Comparison of ENCODE assay signal across 1 cellular context in the genomic region with DNA sequence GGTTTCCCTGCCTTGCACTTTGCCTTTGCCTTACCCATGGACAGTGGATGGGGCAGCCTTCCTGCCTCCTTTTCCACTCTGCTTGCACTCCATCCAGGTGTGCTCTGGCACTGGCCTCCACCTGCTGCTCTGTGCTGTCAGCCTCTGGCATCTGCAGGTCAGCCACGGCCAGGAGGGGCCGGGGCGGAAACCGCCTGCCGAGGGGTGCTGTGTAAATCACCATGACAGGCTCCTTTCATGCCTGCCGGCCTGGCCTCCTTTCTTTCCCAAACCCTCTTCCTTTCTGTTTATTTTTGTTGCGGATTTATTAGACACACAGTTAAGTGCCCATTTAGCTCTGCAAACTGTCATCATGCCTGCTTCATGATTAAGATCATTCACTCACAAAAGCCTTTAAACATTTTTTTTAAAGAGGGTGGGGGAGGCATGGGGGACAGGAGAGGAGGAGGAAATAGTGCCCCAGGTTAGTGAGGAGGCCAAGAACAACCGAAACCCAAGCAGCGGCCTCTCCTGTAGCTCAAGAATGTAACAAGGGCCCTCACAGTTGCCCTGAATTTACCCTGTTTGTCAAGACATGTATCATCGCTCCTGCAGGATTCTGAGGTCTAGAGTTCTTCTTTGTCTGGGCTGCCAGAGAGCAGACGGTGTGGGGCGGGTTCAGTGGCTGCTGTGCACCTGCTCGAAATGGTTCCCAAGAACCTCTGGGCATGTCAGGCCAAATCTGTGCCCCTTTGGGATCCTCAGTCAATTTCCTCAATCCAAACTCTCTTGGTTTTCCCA.
TF ChIP-seq lines count a peak whose summit lies in the region.

No MANE protein-coding gene starts in this region.

TF ChIP-seq in HEK293, 187 proteins besides CTCF, POLR2A, EP300 and RAD21 (continued from another document and continues in another):
- TF ChIP-seq, protein P1, sequence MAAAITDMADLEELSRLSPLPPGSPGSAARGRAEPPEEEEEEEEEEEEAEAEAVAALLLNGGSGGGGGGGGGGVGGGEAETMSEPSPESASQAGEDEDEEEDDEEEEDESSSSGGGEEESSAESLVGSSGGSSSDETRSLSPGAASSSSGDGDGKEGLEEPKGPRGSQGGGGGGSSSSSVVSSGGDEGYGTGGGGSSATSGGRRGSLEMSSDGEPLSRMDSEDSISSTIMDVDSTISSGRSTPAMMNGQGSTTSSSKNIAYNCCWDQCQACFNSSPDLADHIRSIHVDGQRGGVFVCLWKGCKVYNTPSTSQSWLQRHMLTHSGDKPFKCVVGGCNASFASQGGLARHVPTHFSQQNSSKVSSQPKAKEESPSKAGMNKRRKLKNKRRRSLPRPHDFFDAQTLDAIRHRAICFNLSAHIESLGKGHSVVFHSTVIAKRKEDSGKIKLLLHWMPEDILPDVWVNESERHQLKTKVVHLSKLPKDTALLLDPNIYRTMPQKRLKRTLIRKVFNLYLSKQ (tag by site-specific recombination; IDR thresholded peaks at IDR 0.05; ENCODE audit: borderline replicate concordance) = no peak
- TF ChIP-seq ZNF391 (tag by site-specific recombination; IDR thresholded peaks at IDR 0.05; ENCODE audit: borderline replicate concordance, low read depth) (0 out of 2 replicates have a peak, but pooled peaks have one; percentile 27), ZNF114 (tag by site-specific recombination; IDR thresholded peaks at IDR 0.05) (no peak), ATF2 (tag by site-specific recombination; IDR thresholded peaks at IDR 0.05; ENCODE audit: low read depth) (no peak), HIC1 (tag by site-specific recombination; IDR thresholded peaks at IDR 0.05) (no peak), ZNF335 (tag by site-specific recombination; conservative IDR thresholded peaks at IDR 0.05) (peak; percentile 70), KLF7 (tag by site-specific recombination; IDR thresholded peaks at IDR 0.05; ENCODE audit: borderline replicate concordance) (peak; percentile 52; the same call in 1 of the 2 replicates), SCRT2 (tag by site-specific recombination; IDR thresholded peaks at IDR 0.05) (peak; percentile 72; the same call in 1 of the 2 replicates), ZNF266 (tag by site-specific recombination; IDR thresholded peaks at IDR 0.05; ENCODE audit: low read depth) (no peak), ZNF837 (tag by site-specific recombination; IDR thresholded peaks at IDR 0.05) (no peak), ZNF174 (tag by site-specific recombination; IDR thresholded peaks at IDR 0.05) (no peak), ZNF626 (tag by site-specific recombination; IDR thresholded peaks at IDR 0.05) (no peak), KLF8 (tag by site-specific recombination; IDR thresholded peaks at IDR 0.05) (no peak), FEZF1 (tag by site-specific recombination; IDR thresholded peaks at IDR 0.05) (peak; percentile 95), WT1 (tag by site-specific recombination; IDR thresholded peaks at IDR 0.05) (peak; percentile 95), TRIM28 (IDR thresholded peaks at IDR 0.05; ENCODE audit: borderline replicate concordance, low read length) (0 out of 2 replicates have a peak, but pooled peaks have one; percentile 32), ZNF707 (tag by site-specific recombination; IDR thresholded peaks at IDR 0.05) (no peak), ZNF654 (tag by site-specific recombination; IDR thresholded peaks at IDR 0.05; ENCODE audit: low read depth) (no peak), ZSCAN23 (tag by site-specific recombination; IDR thresholded peaks at IDR 0.05) (no peak), ZNF292 (tag by site-specific recombination; IDR thresholded peaks at IDR 0.05; ENCODE audit: borderline replicate concordance, low read depth) (no peak), ZNF610 (tag by site-specific recombination; IDR thresholded peaks at IDR 0.05; ENCODE audit: borderline replicate concordance) (no peak; the same call in 1 of the 2 replicates), ZNF660 (tag by site-specific recombination; IDR thresholded peaks at IDR 0.05) (no peak), ZNF175 (tag by site-specific recombination; IDR thresholded peaks at IDR 0.05) (no peak), SP2 (tag by site-specific recombination; IDR thresholded peaks at IDR 0.05) (no peak), ZBTB8A (tag by site-specific recombination; IDR thresholded peaks at IDR 0.05) (peak; percentile 39; the same call in 1 of the 2 replicates), ZIC2 (tag by site-specific recombination; IDR thresholded peaks at IDR 0.05) (peak; percentile 64), ZNF324 (tag by site-specific recombination; IDR thresholded peaks at IDR 0.05) (peak; percentile 64), HOXC10 (CRISPR knock-in tag; IDR thresholded peaks at IDR 0.05) (no peak), KLF9 (tag by site-specific recombination; IDR thresholded peaks at IDR 0.05; ENCODE audit: low read depth) (no peak; the same call in 1 of the 2 replicates), KLF16 (tag by site-specific recombination; IDR thresholded peaks at IDR 0.05) (no peak; the same call in 1 of the 2 replicates), ZNF16 (tag by site-specific recombination; IDR thresholded peaks at IDR 0.05; ENCODE audit: low read depth) (no peak), ZNF768 (tag by site-specific recombination; IDR thresholded peaks at IDR 0.05) (no peak), TCF7L2 (IDR thresholded peaks at IDR 0.05; ENCODE audit: borderline replicate concordance, low read depth, low read length) (peak; percentile 100), SETDB1 (IDR thresholded peaks at IDR 0.05; ENCODE audit: insufficient read length, low read length) (no peak), OVOL3 (tag by site-specific recombination; IDR thresholded peaks at IDR 0.05) (peak; percentile 38), ZNF747 (tag by site-specific recombination; IDR thresholded peaks at IDR 0.05) (no peak), ZNF596 (tag by site-specific recombination; IDR thresholded peaks at IDR 0.05) (no peak), ZXDB (tag by site-specific recombination; IDR thresholded peaks at IDR 0.05) (peak; percentile 79), ZNF274 (IDR thresholded peaks at IDR 0.05; ENCODE audit: low read length) (no peak), ZNF274 (tag by site-specific recombination; IDR thresholded peaks at IDR 0.05; ENCODE audit: borderline replicate concordance) (no peak), ZSCAN16 (tag by site-specific recombination; IDR thresholded peaks at IDR 0.05) (no peak), ZNF658 (tag by site-specific recombination; IDR thresholded peaks at IDR 0.05) (no peak)
- TF ChIP-seq, protein P2, sequence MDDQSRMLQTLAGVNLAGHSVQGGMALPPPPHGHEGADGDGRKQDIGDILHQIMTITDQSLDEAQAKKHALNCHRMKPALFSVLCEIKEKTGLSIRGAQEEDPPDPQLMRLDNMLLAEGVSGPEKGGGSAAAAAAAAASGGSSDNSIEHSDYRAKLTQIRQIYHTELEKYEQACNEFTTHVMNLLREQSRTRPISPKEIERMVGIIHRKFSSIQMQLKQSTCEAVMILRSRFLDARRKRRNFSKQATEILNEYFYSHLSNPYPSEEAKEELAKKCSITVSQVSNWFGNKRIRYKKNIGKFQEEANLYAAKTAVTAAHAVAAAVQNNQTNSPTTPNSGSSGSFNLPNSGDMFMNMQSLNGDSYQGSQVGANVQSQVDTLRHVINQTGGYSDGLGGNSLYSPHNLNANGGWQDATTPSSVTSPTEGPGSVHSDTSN (CRISPR knock-in tag; IDR thresholded peaks at IDR 0.05) = no peak
- TF ChIP-seq, protein P3, sequence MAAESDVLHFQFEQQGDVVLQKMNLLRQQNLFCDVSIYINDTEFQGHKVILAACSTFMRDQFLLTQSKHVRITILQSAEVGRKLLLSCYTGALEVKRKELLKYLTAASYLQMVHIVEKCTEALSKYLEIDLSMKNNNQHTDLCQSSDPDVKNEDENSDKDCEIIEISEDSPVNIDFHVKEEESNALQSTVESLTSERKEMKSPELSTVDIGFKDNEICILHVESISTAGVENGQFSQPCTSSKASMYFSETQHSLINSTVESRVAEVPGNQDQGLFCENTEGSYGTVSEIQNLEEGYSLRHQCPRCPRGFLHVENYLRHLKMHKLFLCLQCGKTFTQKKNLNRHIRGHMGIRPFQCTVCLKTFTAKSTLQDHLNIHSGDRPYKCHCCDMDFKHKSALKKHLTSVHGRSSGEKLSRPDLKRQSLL (tag by site-specific recombination; IDR thresholded peaks at IDR 0.05) = no peak
- TF ChIP-seq, protein P4, sequence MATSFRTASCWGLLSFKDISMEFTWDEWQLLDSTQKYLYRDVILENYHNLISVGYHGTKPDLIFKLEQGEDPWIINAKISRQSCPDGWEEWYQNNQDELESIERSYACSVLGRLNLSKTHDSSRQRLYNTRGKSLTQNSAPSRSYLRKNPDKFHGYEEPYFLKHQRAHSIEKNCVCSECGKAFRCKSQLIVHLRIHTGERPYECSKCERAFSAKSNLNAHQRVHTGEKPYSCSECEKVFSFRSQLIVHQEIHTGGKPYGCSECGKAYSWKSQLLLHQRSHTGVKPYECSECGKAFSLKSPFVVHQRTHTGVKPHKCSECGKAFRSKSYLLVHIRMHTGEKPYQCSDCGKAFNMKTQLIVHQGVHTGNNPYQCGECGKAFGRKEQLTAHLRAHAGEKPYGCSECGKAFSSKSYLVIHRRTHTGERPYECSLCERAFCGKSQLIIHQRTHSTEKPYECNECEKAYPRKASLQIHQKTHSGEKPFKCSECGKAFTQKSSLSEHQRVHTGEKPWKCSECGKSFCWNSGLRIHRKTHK (tag by site-specific recombination; IDR thresholded peaks at IDR 0.05) = no peak
- TF ChIP-seq, protein P5, sequence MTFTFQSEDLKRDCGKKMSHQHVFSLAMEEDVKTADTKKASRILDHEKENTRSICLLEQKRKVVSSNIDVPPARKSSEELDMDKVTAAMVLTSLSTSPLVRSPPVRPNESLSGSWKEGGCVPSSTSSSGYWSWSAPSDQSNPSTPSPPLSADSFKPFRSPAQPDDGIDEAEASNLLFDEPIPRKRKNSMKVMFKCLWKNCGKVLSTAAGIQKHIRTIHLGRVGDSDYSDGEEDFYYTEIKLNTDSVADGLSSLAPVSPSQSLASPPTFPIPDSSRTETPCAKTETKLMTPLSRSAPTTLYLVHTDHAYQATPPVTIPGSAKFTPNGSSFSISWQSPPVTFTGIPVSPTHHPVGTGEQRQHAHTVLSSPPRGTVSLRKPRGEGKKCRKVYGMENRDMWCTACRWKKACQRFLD (tag by site-specific recombination; IDR thresholded peaks at IDR 0.05) = no peak
- TF ChIP-seq, protein P6, sequence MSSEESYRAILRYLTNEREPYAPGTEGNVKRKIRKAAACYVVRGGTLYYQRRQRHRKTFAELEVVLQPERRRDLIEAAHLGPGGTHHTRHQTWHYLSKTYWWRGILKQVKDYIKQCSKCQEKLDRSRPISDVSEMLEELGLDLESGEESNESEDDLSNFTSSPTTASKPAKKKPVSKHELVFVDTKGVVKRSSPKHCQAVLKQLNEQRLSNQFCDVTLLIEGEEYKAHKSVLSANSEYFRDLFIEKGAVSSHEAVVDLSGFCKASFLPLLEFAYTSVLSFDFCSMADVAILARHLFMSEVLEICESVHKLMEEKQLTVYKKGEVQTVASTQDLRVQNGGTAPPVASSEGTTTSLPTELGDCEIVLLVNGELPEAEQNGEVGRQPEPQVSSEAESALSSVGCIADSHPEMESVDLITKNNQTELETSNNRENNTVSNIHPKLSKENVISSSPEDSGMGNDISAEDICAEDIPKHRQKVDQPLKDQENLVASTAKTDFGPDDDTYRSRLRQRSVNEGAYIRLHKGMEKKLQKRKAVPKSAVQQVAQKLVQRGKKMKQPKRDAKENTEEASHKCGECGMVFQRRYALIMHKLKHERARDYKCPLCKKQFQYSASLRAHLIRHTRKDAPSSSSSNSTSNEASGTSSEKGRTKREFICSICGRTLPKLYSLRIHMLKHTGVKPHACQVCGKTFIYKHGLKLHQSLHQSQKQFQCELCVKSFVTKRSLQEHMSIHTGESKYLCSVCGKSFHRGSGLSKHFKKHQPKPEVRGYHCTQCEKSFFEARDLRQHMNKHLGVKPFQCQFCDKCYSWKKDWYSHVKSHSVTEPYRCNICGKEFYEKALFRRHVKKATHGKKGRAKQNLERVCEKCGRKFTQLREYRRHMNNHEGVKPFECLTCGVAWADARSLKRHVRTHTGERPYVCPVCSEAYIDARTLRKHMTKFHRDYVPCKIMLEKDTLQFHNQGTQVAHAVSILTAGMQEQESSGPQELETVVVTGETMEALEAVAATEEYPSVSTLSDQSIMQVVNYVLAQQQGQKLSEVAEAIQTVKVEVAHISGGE (tag by site-specific recombination; conservative IDR thresholded peaks at IDR 0.05; ENCODE audit: low read depth) = no peak
- TF ChIP-seq, protein P7, sequence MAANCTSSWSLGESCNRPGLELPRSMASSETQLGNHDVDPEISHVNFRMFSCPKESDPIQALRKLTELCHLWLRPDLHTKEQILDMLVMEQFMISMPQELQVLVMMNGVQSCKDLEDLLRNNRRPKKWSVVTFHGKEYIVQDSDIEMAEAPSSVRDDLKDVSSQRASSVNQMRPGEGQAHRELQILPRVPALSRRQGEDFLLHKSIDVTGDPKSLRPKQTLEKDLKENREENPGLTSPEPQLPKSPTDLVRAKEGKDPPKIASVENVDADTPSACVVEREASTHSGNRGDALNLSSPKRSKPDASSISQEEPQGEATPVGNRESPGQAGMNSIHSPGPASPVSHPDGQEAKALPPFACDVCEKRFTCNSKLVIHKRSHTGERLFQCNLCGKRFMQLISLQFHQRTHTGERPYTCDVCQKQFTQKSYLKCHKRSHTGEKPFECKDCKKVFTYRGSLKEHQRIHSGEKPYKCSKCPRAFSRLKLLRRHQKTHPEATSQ (tag by site-specific recombination; IDR thresholded peaks at IDR 0.05) = no peak
